Comparison of ENCODE assay signal across 8 cellular contexts in genomic region chr4:148946271-148946670, GRCh38.
"Had no signal": no experiment of that assay in that cellular context is flagged by ENCODE, and none has a peak within 500 bp of the region (broad histone marks: within the 10 kb centered on the region; RNA-seq: fewer than 3 reads in every experiment).

No MANE protein-coding gene starts in this region.

- H3K4me3 ChIP-seq: GM23338, K562 had no signal

- FAIRE-seq: H1, H54, HTR-8/SVneo, K562 had no signal

- DNase-seq: H9, HCEC 1CT, IMR-90 had no signal
